In the genomic region with DNA sequence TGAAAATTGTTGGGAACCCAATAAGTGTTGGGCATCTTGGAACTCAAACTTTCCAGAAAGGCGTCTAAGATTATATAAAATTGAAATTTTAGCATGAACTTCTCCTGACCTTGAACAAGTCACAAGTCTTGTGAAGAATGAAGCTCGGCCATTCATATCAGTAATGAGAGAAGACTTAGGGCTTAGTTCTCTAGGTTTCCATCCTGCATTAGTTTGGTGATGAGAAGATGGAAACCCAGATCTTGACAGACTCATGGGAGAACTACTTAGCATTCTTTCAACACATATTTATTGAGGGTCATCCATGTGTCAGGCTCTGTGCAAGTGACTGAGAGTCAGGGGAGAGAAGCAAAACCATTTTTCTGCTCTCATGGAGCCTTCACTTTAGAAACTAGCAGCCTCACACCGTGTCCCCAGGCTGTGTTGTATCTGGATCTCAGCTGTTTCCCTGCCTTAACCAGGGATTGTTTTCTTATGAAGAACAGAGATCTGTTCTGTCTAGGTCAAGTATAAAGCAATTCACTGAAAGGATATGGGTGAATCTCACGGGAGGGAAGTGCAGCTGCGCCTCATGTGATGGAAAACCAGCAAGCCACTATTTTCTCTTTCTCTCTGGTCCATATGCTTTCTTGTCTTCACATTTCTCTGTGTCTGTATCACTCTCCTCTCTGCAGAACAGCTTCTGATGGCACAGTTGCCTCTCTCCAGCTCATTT, we compare ENCODE assay signal across 21 cellular contexts. TPM values are rescaled to one million over a fixed set of nuclear protein-coding genes. Genes with fewer than 3 reads are reported as not detected.
DNase-seq lines count a peak whose midpoint lies in the region; ATAC-seq, FAIRE-seq and TF ChIP-seq lines count a peak whose summit lies in the region.
"Had no signal": no experiment of that assay in that cellular context is flagged by ENCODE, and none has a peak within 500 bp of the region (broad histone marks: within the 10 kb centered on the region; RNA-seq: fewer than 3 reads in every experiment).

No MANE protein-coding gene starts in this region.

- no peak overlapping the region for H3K4me3 Mint-ChIP-seq in mesothelial cell of epicardium
- no peak overlapping the region for H3K4me3 Mint-ChIP-seq in progenitor cell of endocrine pancreas (ENCODE audit: low read depth)
- H3K4me3 Mint-ChIP-seq in CD14-positive monocyte = no peak overlapping the region
- H3K4me3 Mint-ChIP-seq: activated naive CD8-positive, alpha-beta T cell treated with anti-CD3 and anti-CD28 coated beads, Interleukin-2, amount 10 ng/mL, durations not matched to agents 7 days and 5 days; endodermal cell; IgD-negative memory B cell; T-cell had no signal

- H3K4me1 ChIP-seq in BE2C (peaks cover 35% of the 10 kb centered on the region), gastroesophageal sphincter (peaks cover 5 to 32% (median 9%) of the 10 kb centered on the region in 3 donors)
- H3K4me1 ChIP-seq: testis had no signal

- H3K36me3 ChIP-seq in BE2C = no peaks in the 10 kb centered on the region; the same call in 1 of the 2 replicates
- no peaks in the 10 kb centered on the region for H3K36me3 ChIP-seq in gastroesophageal sphincter

- TF ChIP-seq POLR2A in gastroesophageal sphincter (IDR thresholded peaks at IDR 0.05) = no peak

- peak; percentile 35 for FAIRE-seq in GM18507 (lab: Jason Lieb, UNC)
- FAIRE-seq: colon, G401.6 had no signal

- no peak for ATAC-seq in gastroesophageal sphincter
- ATAC-seq: HCT116, T-cell had no signal

- TF ChIP-seq CTCF in BE2C (IDR thresholded peaks at IDR 0.05; ENCODE audit: low read depth, low read length) = no peak
- TF ChIP-seq CTCF in mesothelial cell of epicardium (IDR thresholded peaks at IDR 0.05; ENCODE audit: unreplicated experiment) = no peak
- TF ChIP-seq CTCF in progenitor cell of endocrine pancreas (IDR thresholded peaks at IDR 0.05; ENCODE audit: unreplicated experiment) = no peak
- TF ChIP-seq CTCF in CD14-positive monocyte (IDR thresholded peaks at IDR 0.05) = no peak
- TF ChIP-seq CTCF in gastroesophageal sphincter (IDR thresholded peaks at IDR 0.05) = no peak

- intact Hi-C loops in CD14-positive monocyte (cut with micrococcal nuclease) = no loop called here

- WGBS in gastroesophageal sphincter (ENCODE audit: low coverage in 1 of 2), 2 donors = 68 to 80% methylated on average over 4 to 5 of the region's 5 CpGs

- H3K4me3 ChIP-seq in BE2C (ENCODE audit: low read depth, low read length) (peak overlapping the region; percentile 23), gastroesophageal sphincter (no peak overlapping the region)
- H3K4me3 ChIP-seq: testis had no signal

- H3K4me1 Mint-ChIP-seq in mesothelial cell of epicardium (peaks cover 47% of the 10 kb centered on the region), progenitor cell of endocrine pancreas (ENCODE audit: low read depth) (peaks cover 35% of the 10 kb centered on the region), CD14-positive monocyte (no peaks in the 10 kb centered on the region)
- H3K4me1 Mint-ChIP-seq: activated naive CD8-positive, alpha-beta T cell treated with anti-CD3 and anti-CD28 coated beads, Interleukin-2, amount 10 ng/mL, durations not matched to agents 7 days and 5 days; endodermal cell; T-cell had no signal

- H3K27me3 ChIP-seq in BE2C = no peaks in the 10 kb centered on the region
- no peaks in the 10 kb centered on the region for H3K27me3 ChIP-seq in gastroesophageal sphincter
- H3K27me3 ChIP-seq: testis had no signal

- H3K36me3 Mint-ChIP-seq in mesothelial cell of epicardium (peaks cover 7% of the 10 kb centered on the region), progenitor cell of endocrine pancreas (ENCODE audit: insufficient read depth) (peaks cover 10% of the 10 kb centered on the region), CD14-positive monocyte (peaks cover 0 to 2% of the 10 kb centered on the region in 2 donors)
- H3K36me3 Mint-ChIP-seq: IgD-negative memory B cell, T-cell had no signal

- H3K27ac Mint-ChIP-seq in mesothelial cell of epicardium (peak overlapping the region; percentile 78), progenitor cell of endocrine pancreas (no peak overlapping the region), CD14-positive monocyte (peak overlapping the region in 1 of 7 donors; percentile 15)
- H3K27ac Mint-ChIP-seq: activated naive CD8-positive, alpha-beta T cell treated with anti-CD3 and anti-CD28 coated beads, Interleukin-2, amount 10 ng/mL, durations not matched to agents 7 days and 5 days; activated T-helper 2 cell treated with anti-CD3 and anti-CD28 coated beads, Interferon-gamma antibody, Interleukin-2, Interleukin-4, amounts not matched to agents 10 μg/mL and 5 μg/mL and 100 μg/mL, durations not matched to agents 14 hours and 24 hours and 36 hours; endodermal cell; IgD-negative memory B cell; T-cell had no signal

- H3K27me3 Mint-ChIP-seq in mesothelial cell of epicardium (ENCODE audit: low read depth) (no peaks in the 10 kb centered on the region), progenitor cell of endocrine pancreas (no peaks in the 10 kb centered on the region), CD14-positive monocyte (ENCODE audit: low read depth in 3 of 3) (peaks cover 0 to 6% (median 6%) of the 10 kb centered on the region in 3 donors)
- H3K27me3 Mint-ChIP-seq: IgD-negative memory B cell had no signal

- H3K9me3 Mint-ChIP-seq in mesothelial cell of epicardium (peaks cover 6% of the 10 kb centered on the region), progenitor cell of endocrine pancreas (ENCODE audit: low read depth) (peaks cover 6% of the 10 kb centered on the region), CD14-positive monocyte (peaks cover 0 to 5% (median 0%) of the 10 kb centered on the region in 7 donors)
- H3K9me3 Mint-ChIP-seq: activated naive CD8-positive, alpha-beta T cell treated with anti-CD3 and anti-CD28 coated beads, Interleukin-2, amount 10 ng/mL, durations not matched to agents 7 days and 5 days; activated T-helper 2 cell treated with anti-CD3 and anti-CD28 coated beads, Interferon-gamma antibody, Interleukin-2, Interleukin-4, amounts not matched to agents 10 μg/mL and 5 μg/mL and 100 μg/mL, durations not matched to agents 14 hours and 24 hours and 36 hours; endodermal cell; IgD-negative memory B cell; T-cell had no signal

- no peak for TF ChIP-seq EP300 in gastroesophageal sphincter (IDR thresholded peaks at IDR 0.05)

- DNase-seq in BE2C = peak; percentile 32
- no peak for DNase-seq in GM18507 (ENCODE audit: extremely low spot score, insufficient read length, low read depth)
- DNase-seq in SK-N-DZ (ENCODE audit: low spot score) = peak; percentile 45
- DNase-seq in mesothelial cell of epicardium (ENCODE audit: low spot score in 2 of 2, unreplicated experiment in 2 of 2) = no peak
- no peak for DNase-seq in NCI-H446 (lab: John Stamatoyannopoulos, UW)
- no peak for DNase-seq in progenitor cell of endocrine pancreas (ENCODE audit: low spot score, unreplicated experiment)
- DNase-seq in CD14-positive monocyte (ENCODE audit: low spot score) = no peak
- DNase-seq: activated CD4-positive, alpha-beta T cell treated with anti-CD3 and anti-CD28 coated beads for 48 hours; activated naive CD8-positive, alpha-beta T cell treated with anti-CD3 and anti-CD28 coated beads, Interleukin-2, amount 10 ng/mL, durations not matched to agents 7 days and 5 days; endodermal cell; NCI-H1436; NCI-H526; T-cell; testis had no signal

- peak overlapping the region in 1 of 4 donors; percentile 3 for H3K27ac ChIP-seq in gastroesophageal sphincter
- H3K27ac ChIP-seq: HL-60 had no signal

- no peaks in the 10 kb centered on the region for H3K9me3 ChIP-seq in BE2C
- no peaks in the 10 kb centered on the region for H3K9me3 ChIP-seq in gastroesophageal sphincter
- H3K9me3 ChIP-seq: testis had no signal

RNA-seq across cellular contexts. Expression of a gene that starts 3.4 kb away (rescaled TPM):
- polyA plus RNA-seq in BE2C (2012; ENCODE audit: insufficient read depth, insufficient read length, low read depth) = 6.8 TPM
- polyA plus RNA-seq in SK-N-DZ (2014; cell fraction: cytosol; rRNA removed) = 7.3 and 21.4 TPM in 2 replicates
- polyA plus RNA-seq in SK-N-DZ (2014; cell fraction: nucleus; rRNA removed) = 65.7 and 138 TPM in 2 replicates
- total RNA-seq in mesothelial cell of epicardium (51.1 to 51.5 TPM (median 51.1 TPM) in 3 replicates), progenitor cell of endocrine pancreas (21.4 and 28.3 TPM in 2 replicates), gastroesophageal sphincter (10 to 100 TPM in 2 of 4 donors, 1 to 10 TPM in 2; 4.7 to 29.3 (median 11.3) TPM)
- under 1 TPM; 0.39 to 0.94 TPM for polyA plus RNA-seq in CD14-positive monocyte

Comparison
In these comparisons a context has a peak if more than half of its experiments do, and no peak if none do; other contexts are left out.
1. DNase-seq: peak in BE2C (single experiment) and SK-N-DZ (single experiment); none in GM18507 (single experiment), mesothelial cell of epicardium (0 of 2), NCI-H446 (0 of 2), progenitor cell of endocrine pancreas (single experiment) and CD14-positive monocyte (single experiment).